In the genomic region with DNA sequence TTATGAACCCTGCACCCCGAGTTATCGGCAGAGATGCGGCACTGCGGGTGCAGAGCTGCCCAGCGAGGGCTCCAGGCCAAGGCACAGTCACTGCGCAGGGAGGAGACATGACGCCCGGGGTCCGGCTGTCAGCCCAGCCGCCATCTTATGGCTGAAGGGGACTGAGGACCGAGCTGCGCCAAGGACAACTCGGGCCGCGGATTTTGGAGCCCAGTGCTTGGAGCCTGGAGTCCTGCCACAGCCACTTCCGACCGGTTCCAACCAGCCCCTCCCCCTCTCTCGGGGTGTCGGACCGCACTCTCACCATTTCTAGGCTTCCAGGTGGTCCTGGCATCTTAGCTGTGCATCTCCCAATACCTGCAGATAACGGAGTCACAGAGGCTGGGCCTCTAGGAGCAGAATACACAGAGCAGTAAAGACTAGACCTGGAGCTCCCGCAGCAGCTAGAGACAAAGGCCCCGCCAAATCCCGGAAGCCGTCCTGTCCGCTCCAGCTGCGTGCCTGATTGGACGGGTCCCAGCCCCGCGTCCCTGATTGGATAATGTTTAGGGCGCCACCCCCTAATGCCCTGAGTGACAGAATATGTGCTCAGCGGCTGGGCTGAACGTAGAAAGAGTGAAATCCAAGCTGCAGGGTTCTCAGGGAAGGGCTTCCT, we compare ENCODE assay signal across 1 cellular context.
TF ChIP-seq lines count a peak whose summit lies in the region.

A gene (minus strand): TSS at position 451 of the 655 bp plus-strand sequence. CDS start 117 bp downstream, at position 334.

TF ChIP-seq in H1, 55 proteins besides CTCF, POLR2A, EP300 and RAD21:
- no peak for TF ChIP-seq TCF12 (IDR thresholded peaks at IDR 0.05; ENCODE audit: low read depth, low read length)
- no peak for TF ChIP-seq HDAC2 (IDR thresholded peaks at IDR 0.05; ENCODE audit: borderline replicate concordance in 1 of 2, low read depth in 2 of 2, low read length in 2 of 2)
- TF ChIP-seq SIN3A (conservative IDR thresholded peaks at IDR 0.05 in 1 of 2, IDR thresholded peaks at IDR 0.05 in 1 of 2; ENCODE audit: low read depth in 1 of 2, low read length in 2 of 2), result no peak
- TF ChIP-seq ASH2L (IDR thresholded peaks at IDR 0.05; ENCODE audit: low read length), result no peak
- no peak for TF ChIP-seq RFX5 (IDR thresholded peaks at IDR 0.05; ENCODE audit: borderline replicate concordance, low read depth, low read length)
- TF ChIP-seq JUN (IDR thresholded peaks at IDR 0.05; ENCODE audit: low read depth, low read length), result no peak
- TF ChIP-seq CHD1 (IDR thresholded peaks at IDR 0.05; ENCODE audit: low read depth, low read length), result no peak
- no peak for TF ChIP-seq SP1 (IDR thresholded peaks at IDR 0.05; ENCODE audit: low read depth, low read length)
